8 cellular contexts compared by ENCODE assay signal in genomic region chr15:90529369-90530249, GRCh38. TPM values are rescaled to one million over a fixed set of nuclear protein-coding genes. Genes with fewer than 3 reads are reported as not detected.
DNase-seq lines count a peak whose midpoint lies in the region; ATAC-seq lines count a peak whose summit lies in the region.

CRTC3 (plus strand) TSS chr15:90529923; CDS start chr15:90530072, 149 bp downstream.

- peak; percentile 16 for DNase-seq in DMS114 treated with DMSO at 0.1 percent for 48 hours (lab: John Stamatoyannopoulos, UW; ENCODE audit: unreplicated experiment)
- peak; percentile 39 for DNase-seq in HT-29 (ENCODE audit: low spot score)
- DNase-seq in amniotic epithelial cell (ENCODE audit: low read depth), result peak; percentile 45
- peak; percentile 82 for DNase-seq in left ventricle myocardium superior
- DNase-seq in putamen (ENCODE audit: low spot score), result peak; percentile 69
- no peak for DNase-seq in amniotic stem cell (lab: John Stamatoyannopoulos, UW)

- intact Hi-C loops in T-helper 1 cell treated with Interleukin-12 subunit alpha and Interleukin-12 subunit beta and Interleukin-4 antibody, amounts not matched to agents 30 ng/mL and 1 ng/mL, for 36 hours (cut with micrococcal nuclease), result loop anchor here (1.0 to 10.0 kb wide), 5 partner anchors 10 to 405 kb away; partner anchors contain the start of genes MAN2A2 and UNC45A
- intact Hi-C loops in left ventricle myocardium superior (cut with micrococcal nuclease), result loop anchor here (10.0 kb wide), 1 partner anchor 65 kb away; no protein-coding TSS in a partner anchor

- ATAC-seq in GM21360 (IDR thresholded peaks at IDR 0.05; ENCODE audit: unreplicated experiment) (peak; percentile 55), left ventricle myocardium superior (peak; percentile 92)

RNA-seq across cellular contexts. Expression of gene CRTC3, which starts in this region (rescaled TPM):
- 6.5 and 7.3 TPM in 2 replicates for total RNA-seq in HT-29 (2014; rRNA removed; shearing (Covaris generic))
- 105 and 115 TPM in 2 replicates for total RNA-seq in T-helper 1 cell treated with Interleukin-12 subunit alpha and Interleukin-12 subunit beta and Interleukin-4 antibody, amounts not matched to agents 30 ng/mL and 1 ng/mL, for 36 hours
- 29.8 TPM for total RNA-seq in left ventricle myocardium superior
